Comparison of ENCODE assay signal across 8 cellular contexts in genomic region chr2:221969087-221969829, GRCh38.
DNase-seq lines count a peak whose midpoint lies in the region; ATAC-seq, FAIRE-seq and TF ChIP-seq lines count a peak whose summit lies in the region.

No MANE protein-coding gene starts in this region.

- no peak overlapping the region for H3K4me2 ChIP-seq in parathyroid adenoma (ENCODE audit: low read length)

- no peaks in the 10 kb centered on the region for H3K4me1 ChIP-seq in parathyroid adenoma

- DNase-seq in AML-193 (lab: John Stamatoyannopoulos, UW) (peak; percentile 1 to 15), HT-29 (ENCODE audit: low spot score) (peak; percentile 29), RCC 7860 (ENCODE audit: low spot score) (peak; percentile 38), fibroblast of mammary gland (ENCODE audit: low read depth) (peak; percentile 58), NCI-H187 treated with DMSO at 0.1 percent for 48 hours (lab: John Stamatoyannopoulos, UW) (no peak)

- H3K9me3 ChIP-seq in parathyroid adenoma (ENCODE audit: control insufficient read depth, low read length) = no peaks in the 10 kb centered on the region

- no peak overlapping the region for H3K9ac ChIP-seq in parathyroid adenoma

- H3K27me3 ChIP-seq in parathyroid adenoma (ENCODE audit: control insufficient read depth, insufficient read depth, low read length) = no peaks in the 10 kb centered on the region

- no peaks in the 10 kb centered on the region for H3K36me3 ChIP-seq in parathyroid adenoma (ENCODE audit: control insufficient read depth, insufficient read depth, low read length)

- H3K79me2 ChIP-seq in parathyroid adenoma = no peaks in the 10 kb centered on the region

- no peak overlapping the region for H2AFZ ChIP-seq in parathyroid adenoma

- H3K4me3 ChIP-seq in fibroblast of mammary gland (ENCODE audit: control insufficient read depth, low read depth, low read length) (no peak overlapping the region), parathyroid adenoma (ENCODE audit: low read depth, low read length) (no peak overlapping the region)

- peak; percentile 81 for FAIRE-seq in RCC 7860 (lab: Jason Lieb, UNC)

- TF ChIP-seq CTCF in fibroblast of mammary gland (conservative IDR thresholded peaks at IDR 0.05; ENCODE audit: control insufficient read depth, insufficient read depth, low read depth, low read length) (peak; percentile 73), parathyroid adenoma (IDR thresholded peaks at IDR 0.05) (peak; percentile 22)

- peak; percentile 60 for ATAC-seq in GM18517 (IDR thresholded peaks at IDR 0.05; ENCODE audit: unreplicated experiment)
- no peak for ATAC-seq in HG03139 (IDR thresholded peaks at IDR 0.05; ENCODE audit: unreplicated experiment)

- H3K27ac ChIP-seq in parathyroid adenoma = no peak overlapping the region
